In genomic region chr12:915090-915489, GRCh38 we compare ENCODE assay signal across 13 cellular contexts. TPM values are rescaled to one million over a fixed set of nuclear protein-coding genes. Genes with fewer than 3 reads are reported as not detected.
DNase-seq lines count a peak whose midpoint lies in the region; ATAC-seq and TF ChIP-seq lines count a peak whose summit lies in the region.
"Had no signal": no experiment of that assay in that cellular context is flagged by ENCODE, and none has a peak within 500 bp of the region (broad histone marks: within the 10 kb centered on the region; RNA-seq: fewer than 3 reads in every experiment).

No MANE protein-coding gene starts in this region.

- no peak overlapping the region for H2AK5ac ChIP-seq in H9 (ENCODE audit: insufficient read length, low read length)

- H3K23ac ChIP-seq in H9 (ENCODE audit: insufficient read length, low read depth, low read length) = no peak overlapping the region

- no peak overlapping the region for H2BK120ac ChIP-seq in H9 (ENCODE audit: low read depth, low read length, poor library complexity, severe bottlenecking)

- H2BK12ac ChIP-seq in H9 (ENCODE audit: insufficient read length, low read depth, low read length) = no peak overlapping the region

- no peak overlapping the region for H3T11ph ChIP-seq in H9 (ENCODE audit: low read length)

- no peak overlapping the region for H2AFZ ChIP-seq in H9 (ENCODE audit: low read length)

- peaks cover 40% of the 10 kb centered on the region for H3K36me3 Mint-ChIP-seq in CD4-positive, CD25-positive, alpha-beta regulatory T cell
- H3K36me3 Mint-ChIP-seq in H9 (ENCODE audit: insufficient read depth in 1 of 3, low read depth in 3 of 3) = peaks cover 43 to 76% (median 70%) of the 10 kb centered on the region in 3 experiments
- peaks cover 2% of the 10 kb centered on the region for H3K36me3 Mint-ChIP-seq in T-helper 17 cell (ENCODE audit: low read depth)

- peaks cover 5% of the 10 kb centered on the region for H3K4me1 ChIP-seq in CD4-positive, CD25-positive, alpha-beta regulatory T cell (ENCODE audit: control insufficient read depth, insufficient read depth, low read length, poor library complexity, severe bottlenecking)
- H3K4me1 ChIP-seq in H9 (ENCODE audit: insufficient read depth, low read length) = no peaks in the 10 kb centered on the region; the same call in 1 of the 2 replicates
- H3K4me1 ChIP-seq in iPS-20b (ENCODE audit: insufficient read depth, low read length) = peaks cover 3% of the 10 kb centered on the region; the same call in 1 of the 2 replicates
- H3K4me1 ChIP-seq in spleen = peaks cover 6 to 56% (median 32%) of the 10 kb centered on the region in 6 donors
- H3K4me1 ChIP-seq in esophagus muscularis mucosa = peaks cover 0 to 21% (median 5%) of the 10 kb centered on the region in 4 donors

- H4K91ac ChIP-seq in H9 (ENCODE audit: insufficient read length, low read depth, low read length) = no peak overlapping the region

- no peaks in the 10 kb centered on the region for H3K79me2 ChIP-seq in H9 (ENCODE audit: insufficient read depth, low read length)

- H2BK5ac ChIP-seq in H9 (ENCODE audit: insufficient read length, low read length) = no peak overlapping the region

- H3K23me2 ChIP-seq in H9 (ENCODE audit: insufficient read length, low read depth, low read length, poor library complexity, severe bottlenecking) = no peaks in the 10 kb centered on the region

- H3K9me3 ChIP-seq in CD4-positive, CD25-positive, alpha-beta regulatory T cell (ENCODE audit: control insufficient read depth in 2 of 2, low read length in 2 of 2) = no peaks in the 10 kb centered on the region
- no peaks in the 10 kb centered on the region for H3K9me3 ChIP-seq in H9 (ENCODE audit: control insufficient read depth, low read depth, low read length)
- H3K9me3 ChIP-seq in T-helper 17 cell (ENCODE audit: control insufficient read depth, low read length, poor library complexity, severe bottlenecking) = no peaks in the 10 kb centered on the region
- H3K9me3 ChIP-seq in iPS-20b (ENCODE audit: insufficient read depth, low read depth, low read length) = no peaks in the 10 kb centered on the region
- H3K9me3 ChIP-seq in spleen = no peaks in the 10 kb centered on the region
- H3K9me3 ChIP-seq in esophagus muscularis mucosa = no peaks in the 10 kb centered on the region

- peaks cover 7 to 21% (median 10%) of the 10 kb centered on the region in 4 donors for H3K4me1 Mint-ChIP-seq in CD4-positive, CD25-positive, alpha-beta regulatory T cell
- H3K4me1 Mint-ChIP-seq in H9 = peaks cover 6 to 16% of the 10 kb centered on the region in 2 experiments; a peak in 2 of 4 replicates
- peaks cover 10% of the 10 kb centered on the region for H3K4me1 Mint-ChIP-seq in T-helper 17 cell

- peak in 1 of 3 donors; percentile 41 for DNase-seq in CD4-positive, CD25-positive, alpha-beta regulatory T cell
- DNase-seq in H9 (peak; percentile 45), T-helper 17 cell (no peak), spleen (no peak), NOMO-1 treated with DMSO at 0.1 percent for 48 hours (lab: John Stamatoyannopoulos, UW; ENCODE audit: unreplicated experiment) (no peak), esophagus muscularis mucosa (ENCODE audit: extremely low spot score) (no peak), SKM-1 treated with dmso at 0.1 percent for 144 hours (lab: John Stamatoyannopoulos, UW; ENCODE audit: unreplicated experiment) (no peak)
- DNase-seq: anterior cingulate cortex; effector memory CD4-positive, alpha-beta T cell; NCI-H1436 treated with DMSO at 0.1 percent for 48 hours; SW 1271 had no signal

- H3K4me3 ChIP-seq in CD4-positive, CD25-positive, alpha-beta regulatory T cell (ENCODE audit: low read depth, low read length) = no peak overlapping the region
- H3K4me3 ChIP-seq in iPS-20b (ENCODE audit: low read length) (no peak overlapping the region), spleen (no peak overlapping the region), esophagus muscularis mucosa (no peak overlapping the region)

- TF ChIP-seq POLR2A in spleen (IDR thresholded peaks at IDR 0.05) (no peak), esophagus muscularis mucosa (IDR thresholded peaks at IDR 0.05; ENCODE audit: low read depth) (no peak)

- no peak overlapping the region for H3K4me2 ChIP-seq in H9 (ENCODE audit: insufficient read depth, insufficient read length, low read length)

- H3K4ac ChIP-seq in H9 (ENCODE audit: low read depth, low read length) = no peak overlapping the region

- no peak overlapping the region for H2BK15ac ChIP-seq in H9 (ENCODE audit: low read depth, low read length)

- peak overlapping the region; percentile 65 to 78 (median 71) for H3K27ac Mint-ChIP-seq in CD4-positive, CD25-positive, alpha-beta regulatory T cell
- H3K27ac Mint-ChIP-seq in H9 (peak overlapping the region; percentile 73 to 95 (median 94); a peak in 6 of 7 replicates), T-helper 17 cell (peak overlapping the region; percentile 16)

- H4K5ac ChIP-seq in H9 (ENCODE audit: insufficient read length, low read depth, low read length) = no peak overlapping the region

- peak in 1 of 2 donors; percentile 47 for ATAC-seq in CD4-positive, CD25-positive, alpha-beta regulatory T cell (ENCODE audit: low read depth in 2 of 2)
- ATAC-seq in T-helper 17 cell = no peak

- H3K14ac ChIP-seq in H9 (ENCODE audit: insufficient read depth, low read length) = no peak overlapping the region

- H3K56ac ChIP-seq in H9 (ENCODE audit: insufficient read length, low read depth, low read length) = no peak overlapping the region

- no peak overlapping the region for H3K9ac ChIP-seq in H9 (ENCODE audit: extremely low read depth, insufficient read length, low read length)
- peak overlapping the region; percentile 20; the same call in 1 of the 2 replicates for H3K9ac ChIP-seq in iPS-20b (ENCODE audit: low read depth, low read length)

- TF ChIP-seq EP300 in esophagus muscularis mucosa (IDR thresholded peaks at IDR 0.05) = no peak

- no peaks in the 10 kb centered on the region for H3K27me3 Mint-ChIP-seq in CD4-positive, CD25-positive, alpha-beta regulatory T cell
- no peaks in the 10 kb centered on the region for H3K27me3 Mint-ChIP-seq in H9 (ENCODE audit: low read depth)
- H3K27me3 Mint-ChIP-seq in T-helper 17 cell = no peaks in the 10 kb centered on the region

- no peak overlapping the region for H4K8ac ChIP-seq in H9 (replicated peaks; ENCODE audit: insufficient read length, low read depth, low read length)

- no peak overlapping the region for H3K18ac ChIP-seq in H9 (ENCODE audit: insufficient read length, low read depth, low read length)

- intact Hi-C loops in spleen (cut with DNase I; ENCODE audit: low total_unique reads) = no loop called here
- intact Hi-C loops in esophagus muscularis mucosa (cut with DNase I) = no loop called here

- no CpG with 5 or more reads among the region's 5 CpGs for WGBS in H9 (ENCODE audit: extremely low coverage, insufficient read length, low lambda C conversion rate)
- 25 to 37% (median 32%) methylated on average over 5 of the region's 5 CpGs for WGBS in spleen, 5 donors
- WGBS in esophagus muscularis mucosa = 78% methylated on average over 5 of the region's 5 CpGs

- H3K4me3 Mint-ChIP-seq in CD4-positive, CD25-positive, alpha-beta regulatory T cell = no peak overlapping the region
- peak overlapping the region in 1 of 2 experiments; percentile 3; a peak in 1 of 5 replicates for H3K4me3 Mint-ChIP-seq in H9
- H3K4me3 Mint-ChIP-seq in T-helper 17 cell = peak overlapping the region; percentile 12

- H3K9me3 Mint-ChIP-seq in CD4-positive, CD25-positive, alpha-beta regulatory T cell = no peaks in the 10 kb centered on the region
- no peaks in the 10 kb centered on the region; a peak in 2 of 5 replicates for H3K9me3 Mint-ChIP-seq in H9

- H4K20me1 ChIP-seq in H9 (ENCODE audit: control insufficient read depth, insufficient read depth, insufficient read length) = no peaks in the 10 kb centered on the region

- no peak for TF ChIP-seq CTCF in H9 (conservative IDR thresholded peaks at IDR 0.05)
- no peak for TF ChIP-seq CTCF in spleen (IDR thresholded peaks at IDR 0.05 in 8 of 11, conservative IDR thresholded peaks at IDR 0.05 in 3 of 11)
- TF ChIP-seq CTCF in esophagus muscularis mucosa (IDR thresholded peaks at IDR 0.05) = no peak

- H3K27ac ChIP-seq in CD4-positive, CD25-positive, alpha-beta regulatory T cell (ENCODE audit: insufficient read depth, low read length, poor library complexity, severe bottlenecking) = no peak overlapping the region
- H3K27ac ChIP-seq in H9 (ENCODE audit: insufficient read length, low read depth, low read length) (peak overlapping the region; percentile 66), iPS-20b (ENCODE audit: low read length) (no peak overlapping the region), spleen (peak overlapping the region in 3 of 8 donors; percentile 19 to 61 (median 35)), esophagus muscularis mucosa (replicated peaks in 1 of 4) (no peak overlapping the region)
- H3K27ac ChIP-seq: C4-2B had no signal

- no peaks in the 10 kb centered on the region for H3K27me3 ChIP-seq in CD4-positive, CD25-positive, alpha-beta regulatory T cell (ENCODE audit: control insufficient read depth, insufficient read depth, low read length)
- H3K27me3 ChIP-seq in H9 (ENCODE audit: insufficient read depth, low read length) (no peaks in the 10 kb centered on the region), iPS-20b (ENCODE audit: insufficient read depth, low read length) (no peaks in the 10 kb centered on the region), spleen (replicated peaks in 1 of 7) (no peaks in the 10 kb centered on the region), esophagus muscularis mucosa (no peaks in the 10 kb centered on the region)

- peaks cover 75% of the 10 kb centered on the region for H3K36me3 ChIP-seq in CD4-positive, CD25-positive, alpha-beta regulatory T cell (ENCODE audit: control insufficient read depth, insufficient read depth, low read length)
- H3K36me3 ChIP-seq in iPS-20b (ENCODE audit: insufficient read depth, low read depth, low read length) (peaks cover 79% of the 10 kb centered on the region), spleen (peaks cover 0 to 100% (median 62%) of the 10 kb centered on the region in 6 donors), esophagus muscularis mucosa (peaks cover 17 to 86% (median 74%) of the 10 kb centered on the region in 4 donors)

- no peaks in the 10 kb centered on the region for H3K79me1 ChIP-seq in H9 (ENCODE audit: insufficient read depth, low read depth, low read length, poor library complexity, severe bottlenecking)

- no peak overlapping the region for H2BK20ac ChIP-seq in H9 (ENCODE audit: low read depth, low read length, poor library complexity, severe bottlenecking)

RNA-seq across cellular contexts. Expression of gene RAD52, which starts 34.4 kb away (rescaled TPM):
- total RNA-seq in CD4-positive, CD25-positive, alpha-beta regulatory T cell = 13.8 TPM
- 1 to 10 TPM; 2.6 to 5.6 (median 2.9) TPM for polyA plus RNA-seq in CD4-positive, CD25-positive, alpha-beta regulatory T cell
- total RNA-seq in H9 (2021) = 15.3 and 18.2 TPM in 2 replicates
- total RNA-seq in T-helper 17 cell = 10 to 100 TPM; 11.9 to 13.3 TPM
- total RNA-seq in spleen = 10 to 100 TPM in 6 of 7 donors, 1 to 10 TPM in 1; 9.1 to 19.5 (median 16.7) TPM
- 1 to 10 TPM; 4.6 to 8.2 (median 6.8) TPM for polyA plus RNA-seq in spleen
- 10 to 100 TPM in 3 of 4 donors, 1 to 10 TPM in 1; 6.6 to 18.8 (median 11.6) TPM for total RNA-seq in esophagus muscularis mucosa

Comparison
In these comparisons a context has a peak if more than half of its experiments do, and no peak if none do; other contexts are left out.
1. H3K27ac Mint-ChIP-seq: peak in every context shown above with its lines; median percentile 94 in H9; 71 in CD4-positive, CD25-positive, alpha-beta regulatory T cell; 16 in T-helper 17 cell.